1 cellular context compared by ENCODE assay signal in the genomic region with DNA sequence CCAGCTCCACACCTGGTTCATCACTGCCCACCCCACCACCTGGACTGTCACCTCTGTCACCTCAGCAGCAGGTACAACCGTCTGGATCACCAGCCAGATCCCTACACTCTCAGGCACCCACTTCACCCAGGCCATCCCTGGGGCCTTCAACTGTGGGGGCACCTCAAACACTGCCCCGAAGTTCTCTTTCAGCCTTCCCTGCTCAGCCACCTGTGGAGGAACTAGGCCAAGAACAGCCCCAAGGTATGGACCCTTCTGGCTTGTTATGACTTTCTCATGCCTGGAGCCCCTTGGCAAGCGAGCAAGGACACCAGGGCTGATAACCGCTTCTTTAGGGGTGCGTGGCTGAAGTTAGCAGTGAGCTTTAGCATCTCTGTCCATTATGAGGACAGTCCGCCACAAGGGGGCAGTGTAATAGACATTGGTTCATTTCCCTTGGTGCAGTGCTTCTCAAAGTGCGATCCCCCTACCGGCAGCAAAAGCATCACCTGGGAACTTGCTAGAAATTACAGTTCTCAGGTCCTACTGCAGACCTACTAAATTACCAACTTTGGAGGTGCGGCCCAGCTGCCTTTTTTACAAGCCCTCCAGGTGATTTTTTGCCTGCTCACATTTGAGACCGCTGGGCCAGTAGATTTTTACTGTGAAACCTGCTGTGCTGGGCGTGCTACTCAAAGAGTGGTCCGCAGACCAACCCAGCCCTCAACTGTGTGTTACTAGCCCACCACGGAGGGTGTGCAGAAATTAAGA.
TF ChIP-seq lines count a peak whose summit lies in the region.

No MANE protein-coding gene starts in this region.

TF ChIP-seq in HepG2, 621 proteins besides CTCF, POLR2A, EP300 and RAD21 (continued from another document and continues in another):
- TF ChIP-seq, protein P1, sequence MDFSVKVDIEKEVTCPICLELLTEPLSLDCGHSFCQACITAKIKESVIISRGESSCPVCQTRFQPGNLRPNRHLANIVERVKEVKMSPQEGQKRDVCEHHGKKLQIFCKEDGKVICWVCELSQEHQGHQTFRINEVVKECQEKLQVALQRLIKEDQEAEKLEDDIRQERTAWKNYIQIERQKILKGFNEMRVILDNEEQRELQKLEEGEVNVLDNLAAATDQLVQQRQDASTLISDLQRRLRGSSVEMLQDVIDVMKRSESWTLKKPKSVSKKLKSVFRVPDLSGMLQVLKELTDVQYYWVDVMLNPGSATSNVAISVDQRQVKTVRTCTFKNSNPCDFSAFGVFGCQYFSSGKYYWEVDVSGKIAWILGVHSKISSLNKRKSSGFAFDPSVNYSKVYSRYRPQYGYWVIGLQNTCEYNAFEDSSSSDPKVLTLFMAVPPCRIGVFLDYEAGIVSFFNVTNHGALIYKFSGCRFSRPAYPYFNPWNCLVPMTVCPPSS (IDR thresholded peaks at IDR 0.05): no peak
- TF ChIP-seq CC2D1A (CRISPR knock-in tag; IDR thresholded peaks at IDR 0.05) (no peak), SIN3A (IDR thresholded peaks at IDR 0.05; ENCODE audit: borderline replicate concordance, low read depth, low read length) (no peak), ZNF160 (CRISPR knock-in tag; IDR thresholded peaks at IDR 0.05) (no peak), ZNF879 (CRISPR knock-in tag; IDR thresholded peaks at IDR 0.05) (no peak), NFIB (CRISPR knock-in tag; IDR thresholded peaks at IDR 0.05; ENCODE audit: borderline replicate concordance) (no peak), ZNF34 (CRISPR knock-in tag; IDR thresholded peaks at IDR 0.05; ENCODE audit: borderline replicate concordance) (no peak), HMG20B (CRISPR knock-in tag; conservative IDR thresholded peaks at IDR 0.05) (0 out of 2 replicates have a peak, but pooled peaks have one; percentile 27), WIZ (CRISPR knock-in tag; IDR thresholded peaks at IDR 0.05) (no peak), MBD4 (IDR thresholded peaks at IDR 0.05; ENCODE audit: borderline replicate concordance, low read length) (no peak), ZNF644 (CRISPR knock-in tag; IDR thresholded peaks at IDR 0.05; ENCODE audit: low read depth) (no peak), KAT2B (IDR thresholded peaks at IDR 0.05; ENCODE audit: borderline replicate concordance, low read depth, low read length) (no peak), RBAK (CRISPR knock-in tag; IDR thresholded peaks at IDR 0.05) (no peak), ZNF878 (CRISPR knock-in tag; IDR thresholded peaks at IDR 0.05) (no peak), HNRNPL (IDR thresholded peaks at IDR 0.05; ENCODE audit: low read depth, low read length) (no peak), ZNF30 (CRISPR knock-in tag; IDR thresholded peaks at IDR 0.05) (no peak), TCF7 (IDR thresholded peaks at IDR 0.05; ENCODE audit: low read depth) (no peak), ZNF792 (CRISPR knock-in tag; IDR thresholded peaks at IDR 0.05) (0 out of 2 replicates have a peak, but pooled peaks have one; percentile 58), ARNTL (CRISPR knock-in tag; IDR thresholded peaks at IDR 0.05) (no peak), SALL1 (CRISPR knock-in tag; IDR thresholded peaks at IDR 0.05) (peak; percentile 57), GTF3A (CRISPR knock-in tag; conservative IDR thresholded peaks at IDR 0.05) (no peak), HOXA7 (CRISPR knock-in tag; IDR thresholded peaks at IDR 0.05) (no peak), NPAS2 (CRISPR knock-in tag; IDR thresholded peaks at IDR 0.05; ENCODE audit: borderline replicate concordance) (no peak), ZNF17 (CRISPR knock-in tag; IDR thresholded peaks at IDR 0.05) (no peak), PHF8 (CRISPR knock-in tag; IDR thresholded peaks at IDR 0.05) (no peak), ZKSCAN1 (IDR thresholded peaks at IDR 0.05; ENCODE audit: low read length) (peak; percentile 88), HNRNPH1 (optimal IDR thresholded peaks at IDR 0.05; ENCODE audit: low read depth, low read length) (no peak), ZNF235 (CRISPR knock-in tag; IDR thresholded peaks at IDR 0.05; ENCODE audit: borderline replicate concordance) (no peak), ZNF616 (CRISPR knock-in tag; IDR thresholded peaks at IDR 0.05; ENCODE audit: low read depth) (no peak), ZNF619 (CRISPR knock-in tag; IDR thresholded peaks at IDR 0.05) (no peak)
- TF ChIP-seq, protein P2, sequence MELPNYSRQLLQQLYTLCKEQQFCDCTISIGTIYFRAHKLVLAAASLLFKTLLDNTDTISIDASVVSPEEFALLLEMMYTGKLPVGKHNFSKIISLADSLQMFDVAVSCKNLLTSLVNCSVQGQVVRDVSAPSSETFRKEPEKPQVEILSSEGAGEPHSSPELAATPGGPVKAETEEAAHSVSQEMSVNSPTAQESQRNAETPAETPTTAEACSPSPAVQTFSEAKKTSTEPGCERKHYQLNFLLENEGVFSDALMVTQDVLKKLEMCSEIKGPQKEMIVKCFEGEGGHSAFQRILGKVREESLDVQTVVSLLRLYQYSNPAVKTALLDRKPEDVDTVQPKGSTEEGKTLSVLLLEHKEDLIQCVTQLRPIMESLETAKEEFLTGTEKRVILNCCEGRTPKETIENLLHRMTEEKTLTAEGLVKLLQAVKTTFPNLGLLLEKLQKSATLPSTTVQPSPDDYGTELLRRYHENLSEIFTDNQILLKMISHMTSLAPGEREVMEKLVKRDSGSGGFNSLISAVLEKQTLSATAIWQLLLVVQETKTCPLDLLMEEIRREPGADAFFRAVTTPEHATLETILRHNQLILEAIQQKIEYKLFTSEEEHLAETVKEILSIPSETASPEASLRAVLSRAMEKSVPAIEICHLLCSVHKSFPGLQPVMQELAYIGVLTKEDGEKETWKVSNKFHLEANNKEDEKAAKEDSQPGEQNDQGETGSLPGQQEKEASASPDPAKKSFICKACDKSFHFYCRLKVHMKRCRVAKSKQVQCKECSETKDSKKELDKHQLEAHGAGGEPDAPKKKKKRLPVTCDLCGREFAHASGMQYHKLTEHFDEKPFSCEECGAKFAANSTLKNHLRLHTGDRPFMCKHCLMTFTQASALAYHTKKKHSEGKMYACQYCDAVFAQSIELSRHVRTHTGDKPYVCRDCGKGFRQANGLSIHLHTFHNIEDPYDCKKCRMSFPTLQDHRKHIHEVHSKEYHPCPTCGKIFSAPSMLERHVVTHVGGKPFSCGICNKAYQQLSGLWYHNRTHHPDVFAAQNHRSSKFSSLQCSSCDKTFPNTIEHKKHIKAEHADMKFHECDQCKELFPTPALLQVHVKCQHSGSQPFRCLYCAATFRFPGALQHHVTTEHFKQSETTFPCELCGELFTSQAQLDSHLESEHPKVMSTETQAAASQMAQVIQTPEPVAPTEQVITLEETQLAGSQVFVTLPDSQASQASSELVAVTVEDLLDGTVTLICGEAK (IDR thresholded peaks at IDR 0.05): no peak
- TF ChIP-seq, protein P2 (CRISPR knock-in tag; IDR thresholded peaks at IDR 0.05): no peak
- TF ChIP-seq, protein P3, sequence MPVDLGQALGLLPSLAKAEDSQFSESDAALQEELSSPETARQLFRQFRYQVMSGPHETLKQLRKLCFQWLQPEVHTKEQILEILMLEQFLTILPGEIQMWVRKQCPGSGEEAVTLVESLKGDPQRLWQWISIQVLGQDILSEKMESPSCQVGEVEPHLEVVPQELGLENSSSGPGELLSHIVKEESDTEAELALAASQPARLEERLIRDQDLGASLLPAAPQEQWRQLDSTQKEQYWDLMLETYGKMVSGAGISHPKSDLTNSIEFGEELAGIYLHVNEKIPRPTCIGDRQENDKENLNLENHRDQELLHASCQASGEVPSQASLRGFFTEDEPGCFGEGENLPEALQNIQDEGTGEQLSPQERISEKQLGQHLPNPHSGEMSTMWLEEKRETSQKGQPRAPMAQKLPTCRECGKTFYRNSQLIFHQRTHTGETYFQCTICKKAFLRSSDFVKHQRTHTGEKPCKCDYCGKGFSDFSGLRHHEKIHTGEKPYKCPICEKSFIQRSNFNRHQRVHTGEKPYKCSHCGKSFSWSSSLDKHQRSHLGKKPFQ (CRISPR knock-in tag; IDR thresholded peaks at IDR 0.05; ENCODE audit: insufficient replicate concordance): no peak
- TF ChIP-seq, protein P4, sequence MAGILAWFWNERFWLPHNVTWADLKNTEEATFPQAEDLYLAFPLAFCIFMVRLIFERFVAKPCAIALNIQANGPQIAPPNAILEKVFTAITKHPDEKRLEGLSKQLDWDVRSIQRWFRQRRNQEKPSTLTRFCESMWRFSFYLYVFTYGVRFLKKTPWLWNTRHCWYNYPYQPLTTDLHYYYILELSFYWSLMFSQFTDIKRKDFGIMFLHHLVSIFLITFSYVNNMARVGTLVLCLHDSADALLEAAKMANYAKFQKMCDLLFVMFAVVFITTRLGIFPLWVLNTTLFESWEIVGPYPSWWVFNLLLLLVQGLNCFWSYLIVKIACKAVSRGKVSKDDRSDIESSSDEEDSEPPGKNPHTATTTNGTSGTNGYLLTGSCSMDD (CRISPR knock-in tag; IDR thresholded peaks at IDR 0.05): no peak
- TF ChIP-seq, protein P5, sequence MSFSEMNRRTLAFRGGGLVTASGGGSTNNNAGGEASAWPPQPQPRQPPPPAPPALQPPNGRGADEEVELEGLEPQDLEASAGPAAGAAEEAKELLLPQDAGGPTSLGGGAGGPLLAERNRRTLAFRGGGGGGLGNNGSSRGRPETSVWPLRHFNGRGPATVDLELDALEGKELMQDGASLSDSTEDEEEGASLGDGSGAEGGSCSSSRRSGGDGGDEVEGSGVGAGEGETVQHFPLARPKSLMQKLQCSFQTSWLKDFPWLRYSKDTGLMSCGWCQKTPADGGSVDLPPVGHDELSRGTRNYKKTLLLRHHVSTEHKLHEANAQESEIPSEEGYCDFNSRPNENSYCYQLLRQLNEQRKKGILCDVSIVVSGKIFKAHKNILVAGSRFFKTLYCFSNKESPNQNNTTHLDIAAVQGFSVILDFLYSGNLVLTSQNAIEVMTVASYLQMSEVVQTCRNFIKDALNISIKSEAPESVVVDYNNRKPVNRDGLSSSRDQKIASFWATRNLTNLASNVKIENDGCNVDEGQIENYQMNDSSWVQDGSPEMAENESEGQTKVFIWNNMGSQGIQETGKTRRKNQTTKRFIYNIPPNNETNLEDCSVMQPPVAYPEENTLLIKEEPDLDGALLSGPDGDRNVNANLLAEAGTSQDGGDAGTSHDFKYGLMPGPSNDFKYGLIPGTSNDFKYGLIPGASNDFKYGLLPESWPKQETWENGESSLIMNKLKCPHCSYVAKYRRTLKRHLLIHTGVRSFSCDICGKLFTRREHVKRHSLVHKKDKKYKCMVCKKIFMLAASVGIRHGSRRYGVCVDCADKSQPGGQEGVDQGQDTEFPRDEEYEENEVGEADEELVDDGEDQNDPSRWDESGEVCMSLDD (CRISPR knock-in tag; IDR thresholded peaks at IDR 0.05; ENCODE audit: borderline replicate concordance): no peak
- TF ChIP-seq, protein P6, sequence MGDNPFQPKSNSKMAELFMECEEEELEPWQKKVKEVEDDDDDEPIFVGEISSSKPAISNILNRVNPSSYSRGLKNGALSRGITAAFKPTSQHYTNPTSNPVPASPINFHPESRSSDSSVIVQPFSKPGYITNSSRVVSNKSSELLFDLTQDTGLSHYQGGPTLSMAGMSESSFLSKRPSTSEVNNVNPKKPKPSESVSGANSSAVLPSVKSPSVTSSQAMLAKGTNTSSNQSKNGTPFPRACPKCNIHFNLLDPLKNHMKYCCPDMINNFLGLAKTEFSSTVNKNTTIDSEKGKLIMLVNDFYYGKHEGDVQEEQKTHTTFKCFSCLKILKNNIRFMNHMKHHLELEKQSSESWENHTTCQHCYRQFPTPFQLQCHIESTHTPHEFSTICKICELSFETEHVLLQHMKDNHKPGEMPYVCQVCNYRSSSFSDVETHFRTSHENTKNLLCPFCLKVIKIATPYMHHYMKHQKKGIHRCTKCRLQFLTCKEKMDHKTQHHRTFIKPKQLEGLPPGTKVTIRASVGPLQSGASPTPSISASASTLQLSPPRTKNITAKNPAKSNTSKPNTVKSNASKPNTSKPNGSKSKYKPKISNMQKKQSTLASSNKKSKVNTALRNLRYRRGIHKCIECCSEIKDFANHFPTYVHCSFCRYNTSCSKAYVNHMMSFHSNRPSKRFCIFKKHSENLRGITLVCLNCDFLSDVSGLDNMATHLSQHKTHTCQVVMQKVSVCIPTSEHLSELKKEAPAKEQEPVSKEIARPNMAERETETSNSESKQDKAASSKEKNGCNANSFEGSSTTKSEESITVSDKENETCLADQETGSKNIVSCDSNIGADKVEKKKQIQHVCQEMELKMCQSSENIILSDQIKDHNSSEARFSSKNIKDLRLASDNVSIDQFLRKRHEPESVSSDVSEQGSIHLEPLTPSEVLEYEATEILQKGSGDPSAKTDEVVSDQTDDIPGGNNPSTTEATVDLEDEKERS (CRISPR knock-in tag; IDR thresholded peaks at IDR 0.05): no peak
- TF ChIP-seq, protein P7, sequence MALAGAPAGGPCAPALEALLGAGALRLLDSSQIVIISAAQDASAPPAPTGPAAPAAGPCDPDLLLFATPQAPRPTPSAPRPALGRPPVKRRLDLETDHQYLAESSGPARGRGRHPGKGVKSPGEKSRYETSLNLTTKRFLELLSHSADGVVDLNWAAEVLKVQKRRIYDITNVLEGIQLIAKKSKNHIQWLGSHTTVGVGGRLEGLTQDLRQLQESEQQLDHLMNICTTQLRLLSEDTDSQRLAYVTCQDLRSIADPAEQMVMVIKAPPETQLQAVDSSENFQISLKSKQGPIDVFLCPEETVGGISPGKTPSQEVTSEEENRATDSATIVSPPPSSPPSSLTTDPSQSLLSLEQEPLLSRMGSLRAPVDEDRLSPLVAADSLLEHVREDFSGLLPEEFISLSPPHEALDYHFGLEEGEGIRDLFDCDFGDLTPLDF (CRISPR knock-in tag; IDR thresholded peaks at IDR 0.05): no peak
- TF ChIP-seq, protein P8, sequence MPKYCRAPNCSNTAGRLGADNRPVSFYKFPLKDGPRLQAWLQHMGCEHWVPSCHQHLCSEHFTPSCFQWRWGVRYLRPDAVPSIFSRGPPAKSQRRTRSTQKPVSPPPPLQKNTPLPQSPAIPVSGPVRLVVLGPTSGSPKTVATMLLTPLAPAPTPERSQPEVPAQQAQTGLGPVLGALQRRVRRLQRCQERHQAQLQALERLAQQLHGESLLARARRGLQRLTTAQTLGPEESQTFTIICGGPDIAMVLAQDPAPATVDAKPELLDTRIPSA (CRISPR knock-in tag; IDR thresholded peaks at IDR 0.05; ENCODE audit: borderline replicate concordance): no peak
